In the genomic region with DNA sequence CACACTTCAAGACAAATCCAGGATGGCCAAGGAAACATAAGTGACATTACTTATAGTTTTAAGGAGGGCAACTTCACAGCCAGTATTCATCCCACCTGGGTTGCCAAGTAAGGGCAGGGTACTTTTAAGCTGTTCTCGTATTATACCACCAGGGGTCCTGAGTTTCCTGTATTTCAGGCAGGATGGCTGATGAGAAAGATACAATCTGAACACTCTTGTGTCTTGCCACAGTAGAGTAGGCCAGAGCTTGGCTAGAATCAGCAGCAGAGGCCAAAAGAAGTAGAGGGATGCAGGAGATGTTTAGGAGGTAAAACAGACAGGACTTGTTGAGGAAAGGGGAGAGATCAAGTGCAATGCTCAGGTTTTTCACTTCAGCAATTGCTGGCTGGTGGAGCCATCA, we compare ENCODE assay signal across 8 cellular contexts. TPM values are rescaled to one million over a fixed set of nuclear protein-coding genes. Genes with fewer than 3 reads are reported as not detected.
DNase-seq lines count a peak whose midpoint lies in the region; ATAC-seq and TF ChIP-seq lines count a peak whose summit lies in the region.
"Not testable (repeated sequence)": the region's sequence is repeated elsewhere in the genome, so short reads cannot be mapped to it uniquely, and the experiment has no call there.

No MANE protein-coding gene starts in this region.

- not testable (repeated sequence) for H3K4me3 Mint-ChIP-seq in activated CD8-positive, alpha-beta T cell treated with anti-CD3 and anti-CD28 coated beads for 36 hours

- H3K9ac ChIP-seq in OCI-LY3 (ENCODE audit: low read length): not testable (repeated sequence)

- H3K4me1 ChIP-seq in OCI-LY3 (ENCODE audit: low read length): not testable (repeated sequence)

- DNase-seq in D341Med (ENCODE audit: low spot score): peak; percentile 23
- peak; percentile 31 for DNase-seq in activated CD8-positive, alpha-beta T cell treated with anti-CD3 and anti-CD28 coated beads for 36 hours
- DNase-seq in effector CD4-positive, alpha-beta T cell: peak; percentile 6
- not testable (repeated sequence) for DNase-seq in left lobe of liver (ENCODE audit: low spot score)
- peak; percentile 11 for DNase-seq in stimulated activated CD4-positive, alpha-beta T cell treated with anti-CD3 and anti-CD28 coated beads, Interleukin-15, amount 100 ng/mL, for 24 hours

- H3K36me3 ChIP-seq in OCI-LY3 (replicated peaks; ENCODE audit: low read depth, low read length): not testable (repeated sequence)

- not testable (repeated sequence) for H2AFZ ChIP-seq in OCI-LY3 (ENCODE audit: low read depth, low read length)

- intact Hi-C loops in activated CD8-positive, alpha-beta T cell treated with anti-CD3 and anti-CD28 coated beads for 36 hours (cut with micrococcal nuclease): not testable (repeated sequence)

- not testable (repeated sequence) for H3K4me1 Mint-ChIP-seq in activated CD8-positive, alpha-beta T cell treated with anti-CD3 and anti-CD28 coated beads for 36 hours (ENCODE audit: low read depth)

- not testable (repeated sequence) for H3K27me3 Mint-ChIP-seq in activated CD8-positive, alpha-beta T cell treated with anti-CD3 and anti-CD28 coated beads for 36 hours

- H3K27ac ChIP-seq in OCI-LY3 (ENCODE audit: low read length): not testable (repeated sequence)

- CTCF ChIA-PET in activated CD8-positive, alpha-beta T cell treated with anti-CD3 and anti-CD28 coated beads for 36 hours (lab: Charles Lee): interaction anchor here (1.1 kb wide), 1 partner anchor 213 kb away, joined by 3 read pairs; the partner anchor contains the start of gene FAF2

- H3K9me3 Mint-ChIP-seq in activated CD8-positive, alpha-beta T cell treated with anti-CD3 and anti-CD28 coated beads for 36 hours: not testable (repeated sequence)

- H3K9me3 ChIP-seq in OCI-LY3 (ENCODE audit: insufficient read depth, low read length): not testable (repeated sequence)

- TF ChIP-seq CTCF in LNCAP (IDR thresholded peaks at IDR 0.05) (peak; percentile 22; the same call in 1 of the 2 replicates), OCI-LY3 (IDR thresholded peaks at IDR 0.05; ENCODE audit: low read depth, low read length) (peak; percentile 33)
- peak; percentile 44 for TF ChIP-seq CTCF in activated CD8-positive, alpha-beta T cell treated with anti-CD3 and anti-CD28 coated beads for 36 hours (IDR thresholded peaks at IDR 0.05)

- H3K27ac Mint-ChIP-seq in activated CD8-positive, alpha-beta T cell treated with anti-CD3 and anti-CD28 coated beads for 36 hours: not testable (repeated sequence)

- POLR2A ChIA-PET in activated CD8-positive, alpha-beta T cell treated with anti-CD3 and anti-CD28 coated beads for 36 hours (lab: Charles Lee): interaction anchor here (0.6 kb wide), 1 partner anchor 129 kb away, joined by 3 read pairs; no protein-coding TSS in a partner anchor

- H3K4me2 ChIP-seq in OCI-LY3 (ENCODE audit: low read length): not testable (repeated sequence)

- not testable (repeated sequence) for H3K79me2 ChIP-seq in OCI-LY3 (ENCODE audit: low read length)

- H3K4me3 ChIP-seq in OCI-LY3 (ENCODE audit: low read length): not testable (repeated sequence)

- not testable (repeated sequence) for H3K36me3 Mint-ChIP-seq in activated CD8-positive, alpha-beta T cell treated with anti-CD3 and anti-CD28 coated beads for 36 hours (ENCODE audit: low read depth)

- H4K20me1 ChIP-seq in OCI-LY3 (ENCODE audit: insufficient read depth, low read length): not testable (repeated sequence)

- ATAC-seq in GM21390 (IDR thresholded peaks at IDR 0.05; ENCODE audit: unreplicated experiment) (peak; percentile 43), left lobe of liver (peak; percentile 72)
- ATAC-seq in activated CD8-positive, alpha-beta T cell treated with anti-CD3 and anti-CD28 coated beads for 36 hours: peak; percentile 68

- H3K27me3 ChIP-seq in OCI-LY3 (ENCODE audit: low read depth, low read length): not testable (repeated sequence)

RNA-seq across cellular contexts. Expression of gene SIMC1, which starts 3.1 kb away (rescaled TPM):
- total RNA-seq in activated CD8-positive, alpha-beta T cell treated with anti-CD3 and anti-CD28 coated beads for 36 hours: 10 to 100 TPM; 21.5 to 21.9 TPM
- 11.7 TPM for total RNA-seq in left lobe of liver
